In genomic region chr12:101707131-101707782, GRCh38 we compare ENCODE assay signal across 1 cellular context.
TF ChIP-seq lines count a peak whose summit lies in the region.

No MANE protein-coding gene starts in this region.

TF ChIP-seq in K562, 482 proteins besides CTCF, POLR2A, EP300 and RAD21 (continued from another document and continues in another):
- TF ChIP-seq, protein P1, sequence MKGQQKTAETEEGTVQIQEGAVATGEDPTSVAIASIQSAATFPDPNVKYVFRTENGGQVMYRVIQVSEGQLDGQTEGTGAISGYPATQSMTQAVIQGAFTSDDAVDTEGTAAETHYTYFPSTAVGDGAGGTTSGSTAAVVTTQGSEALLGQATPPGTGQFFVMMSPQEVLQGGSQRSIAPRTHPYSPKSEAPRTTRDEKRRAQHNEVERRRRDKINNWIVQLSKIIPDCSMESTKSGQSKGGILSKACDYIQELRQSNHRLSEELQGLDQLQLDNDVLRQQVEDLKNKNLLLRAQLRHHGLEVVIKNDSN (CRISPR knock-in tag; IDR thresholded peaks at IDR 0.05), result no peak
- TF ChIP-seq, protein P2, sequence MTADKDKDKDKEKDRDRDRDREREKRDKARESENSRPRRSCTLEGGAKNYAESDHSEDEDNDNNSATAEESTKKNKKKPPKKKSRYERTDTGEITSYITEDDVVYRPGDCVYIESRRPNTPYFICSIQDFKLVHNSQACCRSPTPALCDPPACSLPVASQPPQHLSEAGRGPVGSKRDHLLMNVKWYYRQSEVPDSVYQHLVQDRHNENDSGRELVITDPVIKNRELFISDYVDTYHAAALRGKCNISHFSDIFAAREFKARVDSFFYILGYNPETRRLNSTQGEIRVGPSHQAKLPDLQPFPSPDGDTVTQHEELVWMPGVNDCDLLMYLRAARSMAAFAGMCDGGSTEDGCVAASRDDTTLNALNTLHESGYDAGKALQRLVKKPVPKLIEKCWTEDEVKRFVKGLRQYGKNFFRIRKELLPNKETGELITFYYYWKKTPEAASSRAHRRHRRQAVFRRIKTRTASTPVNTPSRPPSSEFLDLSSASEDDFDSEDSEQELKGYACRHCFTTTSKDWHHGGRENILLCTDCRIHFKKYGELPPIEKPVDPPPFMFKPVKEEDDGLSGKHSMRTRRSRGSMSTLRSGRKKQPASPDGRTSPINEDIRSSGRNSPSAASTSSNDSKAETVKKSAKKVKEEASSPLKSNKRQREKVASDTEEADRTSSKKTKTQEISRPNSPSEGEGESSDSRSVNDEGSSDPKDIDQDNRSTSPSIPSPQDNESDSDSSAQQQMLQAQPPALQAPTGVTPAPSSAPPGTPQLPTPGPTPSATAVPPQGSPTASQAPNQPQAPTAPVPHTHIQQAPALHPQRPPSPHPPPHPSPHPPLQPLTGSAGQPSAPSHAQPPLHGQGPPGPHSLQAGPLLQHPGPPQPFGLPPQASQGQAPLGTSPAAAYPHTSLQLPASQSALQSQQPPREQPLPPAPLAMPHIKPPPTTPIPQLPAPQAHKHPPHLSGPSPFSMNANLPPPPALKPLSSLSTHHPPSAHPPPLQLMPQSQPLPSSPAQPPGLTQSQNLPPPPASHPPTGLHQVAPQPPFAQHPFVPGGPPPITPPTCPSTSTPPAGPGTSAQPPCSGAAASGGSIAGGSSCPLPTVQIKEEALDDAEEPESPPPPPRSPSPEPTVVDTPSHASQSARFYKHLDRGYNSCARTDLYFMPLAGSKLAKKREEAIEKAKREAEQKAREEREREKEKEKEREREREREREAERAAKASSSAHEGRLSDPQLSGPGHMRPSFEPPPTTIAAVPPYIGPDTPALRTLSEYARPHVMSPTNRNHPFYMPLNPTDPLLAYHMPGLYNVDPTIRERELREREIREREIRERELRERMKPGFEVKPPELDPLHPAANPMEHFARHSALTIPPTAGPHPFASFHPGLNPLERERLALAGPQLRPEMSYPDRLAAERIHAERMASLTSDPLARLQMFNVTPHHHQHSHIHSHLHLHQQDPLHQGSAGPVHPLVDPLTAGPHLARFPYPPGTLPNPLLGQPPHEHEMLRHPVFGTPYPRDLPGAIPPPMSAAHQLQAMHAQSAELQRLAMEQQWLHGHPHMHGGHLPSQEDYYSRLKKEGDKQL (CRISPR knock-in tag; IDR thresholded peaks at IDR 0.05; ENCODE audit: borderline replicate concordance), result no peak
- no peak for TF ChIP-seq HDAC3 (IDR thresholded peaks at IDR 0.05; ENCODE audit: borderline replicate concordance, partially characterized antibody)
- TF ChIP-seq AFF4 (CRISPR knock-in tag; IDR thresholded peaks at IDR 0.05), result no peak
- TF ChIP-seq ZNF212 (CRISPR knock-in tag; IDR thresholded peaks at IDR 0.05), result no peak
- TF ChIP-seq MBD2 (IDR thresholded peaks at IDR 0.05; ENCODE audit: borderline replicate concordance, low read depth), result no peak
- TF ChIP-seq SIN3A (IDR thresholded peaks at IDR 0.05; ENCODE audit: borderline replicate concordance in 2 of 2, control insufficient read depth in 1 of 2, low read depth in 2 of 2, low read length in 2 of 2), result no peak
- TF ChIP-seq TCF7L2 (IDR thresholded peaks at IDR 0.05; ENCODE audit: low read depth, low read length), result no peak
- TF ChIP-seq STAT6 (CRISPR knock-in tag; IDR thresholded peaks at IDR 0.05), result no peak
- no peak for TF ChIP-seq NRF1 (conservative IDR thresholded peaks at IDR 0.05 in 1 of 2, IDR thresholded peaks at IDR 0.05 in 1 of 2)
- TF ChIP-seq ZNF280A (IDR thresholded peaks at IDR 0.05; ENCODE audit: low read depth, partially characterized antibody), result no peak
- TF ChIP-seq SFPQ (IDR thresholded peaks at IDR 0.05; ENCODE audit: low read depth, low read length), result no peak
- TF ChIP-seq ZNF644 (tag; IDR thresholded peaks at IDR 0.05; ENCODE audit: low read depth), result no peak
- TF ChIP-seq, protein P3, sequence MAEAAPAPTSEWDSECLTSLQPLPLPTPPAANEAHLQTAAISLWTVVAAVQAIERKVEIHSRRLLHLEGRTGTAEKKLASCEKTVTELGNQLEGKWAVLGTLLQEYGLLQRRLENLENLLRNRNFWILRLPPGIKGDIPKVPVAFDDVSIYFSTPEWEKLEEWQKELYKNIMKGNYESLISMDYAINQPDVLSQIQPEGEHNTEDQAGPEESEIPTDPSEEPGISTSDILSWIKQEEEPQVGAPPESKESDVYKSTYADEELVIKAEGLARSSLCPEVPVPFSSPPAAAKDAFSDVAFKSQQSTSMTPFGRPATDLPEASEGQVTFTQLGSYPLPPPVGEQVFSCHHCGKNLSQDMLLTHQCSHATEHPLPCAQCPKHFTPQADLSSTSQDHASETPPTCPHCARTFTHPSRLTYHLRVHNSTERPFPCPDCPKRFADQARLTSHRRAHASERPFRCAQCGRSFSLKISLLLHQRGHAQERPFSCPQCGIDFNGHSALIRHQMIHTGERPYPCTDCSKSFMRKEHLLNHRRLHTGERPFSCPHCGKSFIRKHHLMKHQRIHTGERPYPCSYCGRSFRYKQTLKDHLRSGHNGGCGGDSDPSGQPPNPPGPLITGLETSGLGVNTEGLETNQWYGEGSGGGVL (CRISPR knock-in tag; IDR thresholded peaks at IDR 0.05), result no peak
- TF ChIP-seq RREB1 (CRISPR knock-in tag; IDR thresholded peaks at IDR 0.05), result no peak
- TF ChIP-seq TSC22D4 (tag; IDR thresholded peaks at IDR 0.05), result no peak
- no peak for TF ChIP-seq TEAD2 (tag; IDR thresholded peaks at IDR 0.05)
- TF ChIP-seq, protein P4, sequence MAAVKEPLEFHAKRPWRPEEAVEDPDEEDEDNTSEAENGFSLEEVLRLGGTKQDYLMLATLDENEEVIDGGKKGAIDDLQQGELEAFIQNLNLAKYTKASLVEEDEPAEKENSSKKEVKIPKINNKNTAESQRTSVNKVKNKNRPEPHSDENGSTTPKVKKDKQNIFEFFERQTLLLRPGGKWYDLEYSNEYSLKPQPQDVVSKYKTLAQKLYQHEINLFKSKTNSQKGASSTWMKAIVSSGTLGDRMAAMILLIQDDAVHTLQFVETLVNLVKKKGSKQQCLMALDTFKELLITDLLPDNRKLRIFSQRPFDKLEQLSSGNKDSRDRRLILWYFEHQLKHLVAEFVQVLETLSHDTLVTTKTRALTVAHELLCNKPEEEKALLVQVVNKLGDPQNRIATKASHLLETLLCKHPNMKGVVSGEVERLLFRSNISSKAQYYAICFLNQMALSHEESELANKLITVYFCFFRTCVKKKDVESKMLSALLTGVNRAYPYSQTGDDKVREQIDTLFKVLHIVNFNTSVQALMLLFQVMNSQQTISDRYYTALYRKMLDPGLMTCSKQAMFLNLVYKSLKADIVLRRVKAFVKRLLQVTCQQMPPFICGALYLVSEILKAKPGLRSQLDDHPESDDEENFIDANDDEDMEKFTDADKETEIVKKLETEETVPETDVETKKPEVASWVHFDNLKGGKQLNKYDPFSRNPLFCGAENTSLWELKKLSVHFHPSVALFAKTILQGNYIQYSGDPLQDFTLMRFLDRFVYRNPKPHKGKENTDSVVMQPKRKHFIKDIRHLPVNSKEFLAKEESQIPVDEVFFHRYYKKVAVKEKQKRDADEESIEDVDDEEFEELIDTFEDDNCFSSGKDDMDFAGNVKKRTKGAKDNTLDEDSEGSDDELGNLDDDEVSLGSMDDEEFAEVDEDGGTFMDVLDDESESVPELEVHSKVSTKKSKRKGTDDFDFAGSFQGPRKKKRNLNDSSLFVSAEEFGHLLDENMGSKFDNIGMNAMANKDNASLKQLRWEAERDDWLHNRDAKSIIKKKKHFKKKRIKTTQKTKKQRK (IDR thresholded peaks at IDR 0.05; ENCODE audit: borderline replicate concordance, low read depth, low read length), result no peak
- TF ChIP-seq MXI1 (IDR thresholded peaks at IDR 0.05; ENCODE audit: low read depth, low read length), result no peak
